Comparison of ENCODE assay signal across 9 cellular contexts in the genomic region with DNA sequence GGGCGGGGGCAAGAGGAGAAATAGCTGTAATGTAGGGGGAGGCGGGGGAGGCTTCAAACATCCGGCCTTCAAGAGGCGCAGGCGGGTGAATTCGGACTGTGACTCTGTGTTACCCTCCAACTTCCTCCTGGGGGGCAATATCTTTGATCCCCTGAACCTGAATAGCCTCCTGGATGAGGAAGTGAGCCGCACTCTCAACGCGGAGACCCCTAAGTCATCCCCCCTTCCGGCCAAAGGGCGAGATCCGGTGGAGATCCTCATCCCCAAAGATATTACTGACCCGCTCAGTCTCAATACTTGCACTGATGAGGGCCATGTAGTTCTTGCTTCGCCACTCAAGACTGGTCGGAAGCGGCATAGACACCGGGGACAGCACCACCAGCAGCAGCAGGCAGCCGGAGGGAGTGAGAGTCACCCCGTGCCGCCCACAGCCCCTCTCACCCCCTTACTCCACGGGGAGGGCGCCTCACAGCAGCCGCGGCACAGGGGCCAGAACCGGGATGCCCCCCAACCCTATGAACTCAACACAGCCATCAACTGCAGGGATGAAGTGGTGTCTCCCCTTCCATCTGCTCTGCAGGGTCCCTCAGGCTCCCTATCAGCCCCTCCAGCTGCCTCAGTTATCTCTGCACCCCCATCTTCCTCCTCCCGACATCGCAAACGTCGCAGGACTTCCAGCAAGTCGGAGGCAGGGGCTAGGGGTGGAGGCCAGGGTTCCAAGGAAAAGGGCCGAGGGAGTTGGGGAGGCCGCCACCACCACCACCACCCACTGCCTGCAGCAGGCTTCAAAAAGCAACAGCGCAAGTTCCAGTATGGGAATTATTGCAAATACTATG. TPM values are rescaled to one million over a fixed set of nuclear protein-coding genes. Genes with fewer than 3 reads are reported as not detected.
DNase-seq lines count a peak whose midpoint lies in the region; ATAC-seq and TF ChIP-seq lines count a peak whose summit lies in the region.
"Had no signal": no experiment of that assay in that cellular context is flagged by ENCODE, and none has a peak within 500 bp of the region (broad histone marks: within the 10 kb centered on the region; RNA-seq: fewer than 3 reads in every experiment).

No MANE protein-coding gene starts in this region.

- peak overlapping the region; percentile 76 for H3K9ac ChIP-seq in IMR-90 (ENCODE audit: low read depth, low read length)
- H3K9ac ChIP-seq in trophoblast cell (ENCODE audit: low read length), result peak overlapping the region; percentile 78

- H3K14ac ChIP-seq in IMR-90 (replicated peaks; ENCODE audit: low read depth, low read length) (peak overlapping the region; percentile 71), trophoblast cell (ENCODE audit: low read length) (no peak overlapping the region)

- intact Hi-C loops in CD14-positive monocyte (cut with micrococcal nuclease) (loop anchor here in 1 of 2 donors (10.0 kb wide), 1 partner anchor 244 kb away; the partner anchor contains the start of gene GNB2), IMR-90 (cut with micrococcal nuclease) (no loop called here)
- intact Hi-C loops in activated T-helper 1 cell treated with anti-CD3 and anti-CD28 coated beads, Interleukin-12 subunit alpha, Interleukin-12 subunit beta, Interleukin-2, Interleukin-4 antibody, amounts not matched to agents 30 ng/mL and 10 ng/mL and 1 ng/mL, durations not matched to agents 14 hours and 24 hours and 36 hours (cut with micrococcal nuclease), result no loop called here

- in situ Hi-C loops in IMR-90 (cut with MboI; ENCODE audit: low sequenced_read_pairs), result loop anchor here (25.0 kb wide), 1 partner anchor 682 kb away; no protein-coding TSS in a partner anchor

- peak overlapping the region; percentile 80 to 85 for H3K4me3 Mint-ChIP-seq in CD14-positive monocyte
- peak overlapping the region; percentile 92 for H3K4me3 Mint-ChIP-seq in activated T-helper 1 cell treated with anti-CD3 and anti-CD28 coated beads, Interleukin-12 subunit alpha, Interleukin-12 subunit beta, Interleukin-2, Interleukin-4 antibody, amounts not matched to agents 30 ng/mL and 10 ng/mL and 1 ng/mL, durations not matched to agents 14 hours and 24 hours and 36 hours

- H4K12ac ChIP-seq in trophoblast cell (ENCODE audit: low read depth, low read length), result peak overlapping the region; percentile 17

- TF ChIP-seq CTCF in CD14-positive monocyte (IDR thresholded peaks at IDR 0.05) (no peak), IMR-90 (conservative IDR thresholded peaks at IDR 0.05; ENCODE audit: low read depth, low read length) (no peak), fibroblast of villous mesenchyme (IDR thresholded peaks at IDR 0.05; ENCODE audit: insufficient read depth, low read depth, low read length) (no peak)

- peaks cover 13% of the 10 kb centered on the region for H4K20me1 ChIP-seq in IMR-90 (ENCODE audit: insufficient read depth, low read length)

- H3K79me1 ChIP-seq in IMR-90 (ENCODE audit: low read depth in 1 of 2, low read length in 2 of 2) (peaks cover 15 to 54% of the 10 kb centered on the region in 2 experiments), trophoblast cell (ENCODE audit: low read length) (peaks cover 21% of the 10 kb centered on the region)

- peak overlapping the region; percentile 14; the same call in 1 of the 2 replicates for H4K5ac ChIP-seq in IMR-90 (ENCODE audit: low read depth, low read length)

- H3K4ac ChIP-seq in IMR-90 (ENCODE audit: low read depth, low read length) (peak overlapping the region; percentile 85), trophoblast cell (ENCODE audit: low read depth, low read length) (peak overlapping the region; percentile 25)

- TF ChIP-seq RAD21 in IMR-90 (IDR thresholded peaks at IDR 0.05; ENCODE audit: low read length), result no peak

- H2AK5ac ChIP-seq in IMR-90 (ENCODE audit: low read depth, low read length) (peak overlapping the region; percentile 67; the same call in 1 of the 2 replicates), trophoblast cell (ENCODE audit: low read length) (no peak overlapping the region)

- peak overlapping the region; percentile 99 for H2AK9ac ChIP-seq in IMR-90 (replicated peaks; ENCODE audit: low read depth, low read length, poor library complexity)

- H3K79me2 ChIP-seq in trophoblast cell (ENCODE audit: control insufficient read depth, insufficient read depth, low read length, poor library complexity), result peaks cover 15% of the 10 kb centered on the region

- H3K9me1 ChIP-seq in IMR-90 (ENCODE audit: insufficient read depth, low read length), result peaks cover 13% of the 10 kb centered on the region

- TSS peak; percentile 29 for BruUV-seq in IMR-90 (replicated peaks; lab: Mats Ljungman, UMichigan)

- no peak; the same call in 1 of the 2 replicates for TF ChIP-seq POLR2A in IMR-90 (IDR thresholded peaks at IDR 0.05; ENCODE audit: low read depth, low read length)

- no peaks in the 10 kb centered on the region for H3K27me3 ChIP-seq in IMR-90 (ENCODE audit: control insufficient read depth, insufficient read depth, low read length)
- no peaks in the 10 kb centered on the region for H3K27me3 ChIP-seq in trophoblast cell (ENCODE audit: insufficient read depth, low read length)

- peak overlapping the region; percentile 69 for H3K23ac ChIP-seq in IMR-90 (ENCODE audit: low read depth, low read length)
- no peak overlapping the region for H3K23ac ChIP-seq in trophoblast cell (ENCODE audit: low read length)

- H2BK120ac ChIP-seq in IMR-90 (ENCODE audit: low read depth, low read length), result no peak overlapping the region
- H2BK120ac ChIP-seq in trophoblast cell (ENCODE audit: insufficient read depth, low read length, poor library complexity), result no peak overlapping the region

- no peak for ATAC-seq in IMR-90 (ENCODE audit: low read depth)
- ATAC-seq in HG02623 (IDR thresholded peaks at IDR 0.05; ENCODE audit: unreplicated experiment), result no peak
- no peak for ATAC-seq in GM19328 (IDR thresholded peaks at IDR 0.05; ENCODE audit: unreplicated experiment)

- WGBS in IMR-90 (ENCODE audit: extremely low coverage in 2 of 2, insufficient read length in 1 of 2), 2 experiments, result 18% methylated on average over 10 of the region's 33 CpGs; no CpG with 5 or more reads in 1 of the 2 experiments
- WGBS in trophoblast cell (ENCODE audit: extremely low coverage, insufficient coverage, insufficient read length), result no CpG with 5 or more reads among the region's 33 CpGs

- H3K4me3 ChIP-seq in IMR-90 (ENCODE audit: insufficient read depth, low read depth, low read length) (peak overlapping the region; percentile 63), fibroblast of villous mesenchyme (ENCODE audit: low read depth, low read length) (peak overlapping the region; percentile 90), trophoblast cell (ENCODE audit: low read depth, low read length) (peak overlapping the region; percentile 87)

- H3K36me3 ChIP-seq in IMR-90 (ENCODE audit: control insufficient read depth, insufficient read depth, low read length), result peaks cover 28% of the 10 kb centered on the region
- peaks cover 33 to 34% of the 10 kb centered on the region in 2 experiments for H3K36me3 ChIP-seq in trophoblast cell (ENCODE audit: control insufficient read depth in 1 of 2, insufficient read depth in 2 of 2, low read length in 2 of 2)

- H3K9me3 ChIP-seq in IMR-90 (ENCODE audit: control insufficient read depth, insufficient read depth, low read length) (no peaks in the 10 kb centered on the region), trophoblast cell (ENCODE audit: insufficient read depth, low read depth, low read length) (peaks cover 2% of the 10 kb centered on the region)

- H3K36me3 Mint-ChIP-seq in CD14-positive monocyte, result peaks cover 27 to 40% of the 10 kb centered on the region in 2 donors
- H3K36me3 Mint-ChIP-seq in activated T-helper 1 cell treated with anti-CD3 and anti-CD28 coated beads, Interleukin-12 subunit alpha, Interleukin-12 subunit beta, Interleukin-2, Interleukin-4 antibody, amounts not matched to agents 30 ng/mL and 10 ng/mL and 1 ng/mL, durations not matched to agents 14 hours and 24 hours and 36 hours (ENCODE audit: low read depth), result peaks cover 27% of the 10 kb centered on the region

- peak overlapping the region; percentile 78 for H3K56ac ChIP-seq in IMR-90 (ENCODE audit: extremely low read depth, insufficient read depth, low read length)

- no peak overlapping the region for H2BK12ac ChIP-seq in trophoblast cell (ENCODE audit: low read length)

- peaks cover 1 to 6% (median 1%) of the 10 kb centered on the region in 3 donors for H3K27me3 Mint-ChIP-seq in CD14-positive monocyte (ENCODE audit: low read depth in 3 of 3)
- peaks cover 8% of the 10 kb centered on the region for H3K27me3 Mint-ChIP-seq in activated T-helper 1 cell treated with anti-CD3 and anti-CD28 coated beads, Interleukin-12 subunit alpha, Interleukin-12 subunit beta, Interleukin-2, Interleukin-4 antibody, amounts not matched to agents 30 ng/mL and 10 ng/mL and 1 ng/mL, durations not matched to agents 14 hours and 24 hours and 36 hours (ENCODE audit: insufficient read depth)

- peak overlapping the region; percentile 55 for H4K91ac ChIP-seq in IMR-90 (ENCODE audit: insufficient read depth, low read depth, low read length)
- H4K91ac ChIP-seq in trophoblast cell (ENCODE audit: low read depth, low read length), result peak overlapping the region; percentile 99

- 0 out of 3 replicates have a peak overlapping the region, but pooled peaks have one; percentile 54 for H2BK15ac ChIP-seq in IMR-90 (ENCODE audit: low read depth, low read length)

- POLR2A ChIA-PET in IMR-90 (lab: Charles Lee; ENCODE audit: unreplicated experiment), result no interaction called here

- H3K9me3 Mint-ChIP-seq in CD14-positive monocyte, result peaks cover 0 to 2% (median 0%) of the 10 kb centered on the region in 7 donors
- peaks cover 5% of the 10 kb centered on the region for H3K9me3 Mint-ChIP-seq in activated T-helper 1 cell treated with anti-CD3 and anti-CD28 coated beads, Interleukin-12 subunit alpha, Interleukin-12 subunit beta, Interleukin-2, Interleukin-4 antibody, amounts not matched to agents 30 ng/mL and 10 ng/mL and 1 ng/mL, durations not matched to agents 14 hours and 24 hours and 36 hours

- peak overlapping the region; percentile 96 for H2BK5ac ChIP-seq in IMR-90 (ENCODE audit: low read depth, low read length, poor library complexity, severe bottlenecking)
- peak overlapping the region; percentile 22 for H2BK5ac ChIP-seq in trophoblast cell (ENCODE audit: low read depth, low read length, poor library complexity)

- H4K8ac ChIP-seq in IMR-90 (ENCODE audit: low read depth in 2 of 2, low read length in 2 of 2) (peak overlapping the region; percentile 18 to 80; a peak in 3 of 4 replicates), trophoblast cell (ENCODE audit: low read depth, low read length) (peak overlapping the region; percentile 98)

- H3K18ac ChIP-seq in IMR-90 (ENCODE audit: low read depth, low read length), result peak overlapping the region; percentile 3; the same call in 1 of the 2 replicates
- no peak overlapping the region for H3K18ac ChIP-seq in trophoblast cell (ENCODE audit: low read length)

- no peak overlapping the region for H2BK20ac ChIP-seq in IMR-90 (ENCODE audit: low read depth, low read length)

- H3K4me2 ChIP-seq in IMR-90 (ENCODE audit: low read depth, low read length) (peak overlapping the region; percentile 77), trophoblast cell (ENCODE audit: low read length) (peak overlapping the region; percentile 81)

- H3K4me1 ChIP-seq in IMR-90 (ENCODE audit: control insufficient read depth, insufficient read depth, low read length) (peaks cover 8% of the 10 kb centered on the region; the same call in 1 of the 2 replicates), trophoblast cell (ENCODE audit: control insufficient read depth in 1 of 2, insufficient read depth in 2 of 2, low read length in 2 of 2) (peaks cover 19 to 24% of the 10 kb centered on the region in 2 experiments)

- CTCF ChIA-PET in IMR-90 (lab: Yijun Ruan, JAX), result no interaction called here

- DNase-seq in CD14-positive monocyte (ENCODE audit: low spot score), result no peak
- peak; percentile 27 for DNase-seq in IMR-90
- DNase-seq in activated T-helper 1 cell treated with anti-CD3 and anti-CD28 coated beads, Interleukin-12 subunit alpha, Interleukin-12 subunit beta, Interleukin-2, Interleukin-4 antibody, amounts not matched to agents 30 ng/mL and 10 ng/mL and 1 ng/mL, durations not matched to agents 14 hours and 24 hours and 36 hours (ENCODE audit: low spot score), result no peak
- DNase-seq in fibroblast of villous mesenchyme (ENCODE audit: low read depth), result peak; percentile 28
- no peak for DNase-seq in trophoblast cell
- DNase-seq in RPMI8226, result no peak

- peak overlapping the region; percentile 85 for H2AFZ ChIP-seq in IMR-90 (replicated peaks; ENCODE audit: low read length, poor library complexity)
- H2AFZ ChIP-seq in trophoblast cell (ENCODE audit: insufficient read depth, low read length, poor library complexity), result no peak overlapping the region

- H3K27ac ChIP-seq in IMR-90 (ENCODE audit: insufficient read depth, low read length) (peak overlapping the region; percentile 97), trophoblast cell (ENCODE audit: low read depth, low read length) (peak overlapping the region; percentile 99)

- H3K4me1 Mint-ChIP-seq in CD14-positive monocyte, result peaks cover 43% of the 10 kb centered on the region
- H3K4me1 Mint-ChIP-seq in activated T-helper 1 cell treated with anti-CD3 and anti-CD28 coated beads, Interleukin-12 subunit alpha, Interleukin-12 subunit beta, Interleukin-2, Interleukin-4 antibody, amounts not matched to agents 30 ng/mL and 10 ng/mL and 1 ng/mL, durations not matched to agents 14 hours and 24 hours and 36 hours (ENCODE audit: low read depth), result peaks cover 54% of the 10 kb centered on the region

- dilution Hi-C loops in IMR-90 (cut with HindIII; ENCODE audit: low sequenced_read_pairs, unreplicated experiment), result no loop called here

- H3K27ac Mint-ChIP-seq in CD14-positive monocyte, result peak overlapping the region in 6 of 7 donors; percentile 54 to 92 (median 83)
- peak overlapping the region; percentile 93 for H3K27ac Mint-ChIP-seq in activated T-helper 1 cell treated with anti-CD3 and anti-CD28 coated beads, Interleukin-12 subunit alpha, Interleukin-12 subunit beta, Interleukin-2, Interleukin-4 antibody, amounts not matched to agents 30 ng/mL and 10 ng/mL and 1 ng/mL, durations not matched to agents 14 hours and 24 hours and 36 hours

RNA-seq across cellular contexts. Expression of gene MEPCE, which starts 1.0 kb away (rescaled TPM):
- 1 to 10 TPM; 2.9 to 3.3 TPM for polyA plus RNA-seq in CD14-positive monocyte
- total RNA-seq in IMR-90 (2012; rRNA removed), result 20.3 and 22.9 TPM in 2 replicates
- polyA plus RNA-seq in IMR-90 (2012; rRNA removed), result 17.6 and 18.2 TPM in 2 replicates
- 13.7 and 14.6 TPM in 2 replicates for polyA plus RNA-seq in IMR-90 (2012; cell fraction: cytosol; rRNA removed)
- 23.5 and 26.5 TPM in 2 replicates for polyA plus RNA-seq in IMR-90 (2012; cell fraction: nucleus; rRNA removed; ENCODE audit: low replicate concordance)
- 57.6 and 58.8 TPM in 2 replicates for total RNA-seq in activated T-helper 1 cell treated with anti-CD3 and anti-CD28 coated beads, Interleukin-12 subunit alpha, Interleukin-12 subunit beta, Interleukin-2, Interleukin-4 antibody, amounts not matched to agents 30 ng/mL and 10 ng/mL and 1 ng/mL, durations not matched to agents 14 hours and 24 hours and 36 hours
- total RNA-seq in fibroblast of villous mesenchyme, result 23.2 and 29.4 TPM in 2 replicates
- polyA plus RNA-seq in trophoblast cell (2013), result 21.4 and 21.7 TPM in 2 replicates

RNA-seq across cellular contexts. Expression of gene ZCWPW1, which starts 2.2 kb away (rescaled TPM):
- polyA plus RNA-seq in CD14-positive monocyte (1 to 10 TPM in 1 of 2 donors, under 1 TPM in 1; 0.60 to 1.2 TPM), IMR-90 (2012; rRNA removed) (0.76 and 1.3 TPM in 2 replicates)
- total RNA-seq in IMR-90 (2012; rRNA removed) (0.56 and 0.72 TPM in 2 replicates), fibroblast of villous mesenchyme (0.43 and 0.64 TPM in 2 replicates)
- polyA plus RNA-seq in IMR-90 (2012; cell fraction: cytosol; rRNA removed), result 0.37 and 0.51 TPM in 2 replicates
- 1.3 and 2.5 TPM in 2 replicates for polyA plus RNA-seq in IMR-90 (2012; cell fraction: nucleus; rRNA removed; ENCODE audit: low replicate concordance)
- 2.0 and 2.4 TPM in 2 replicates for total RNA-seq in activated T-helper 1 cell treated with anti-CD3 and anti-CD28 coated beads, Interleukin-12 subunit alpha, Interleukin-12 subunit beta, Interleukin-2, Interleukin-4 antibody, amounts not matched to agents 30 ng/mL and 10 ng/mL and 1 ng/mL, durations not matched to agents 14 hours and 24 hours and 36 hours
- 1.6 and 2.0 TPM in 2 replicates for polyA plus RNA-seq in trophoblast cell (2013)

RNA-seq across cellular contexts. Expression of gene PPP1R35, which starts 5.6 kb away (rescaled TPM):
- polyA plus RNA-seq in CD14-positive monocyte (10 to 100 TPM in 1 of 2 donors, 1 to 10 TPM in 1; 8.1 to 14.6 TPM), IMR-90 (2012; rRNA removed) (25.5 and 36.7 TPM in 2 replicates)
- total RNA-seq in IMR-90 (2012; rRNA removed) (5.6 and 7.8 TPM in 2 replicates), fibroblast of villous mesenchyme (14.8 and 15.1 TPM in 2 replicates)
- 19.4 and 32.1 TPM in 2 replicates for polyA plus RNA-seq in IMR-90 (2012; cell fraction: cytosol; rRNA removed)
- polyA plus RNA-seq in IMR-90 (2012; cell fraction: nucleus; rRNA removed; ENCODE audit: low replicate concordance), result 103 and 138 TPM in 2 replicates
- total RNA-seq in activated T-helper 1 cell treated with anti-CD3 and anti-CD28 coated beads, Interleukin-12 subunit alpha, Interleukin-12 subunit beta, Interleukin-2, Interleukin-4 antibody, amounts not matched to agents 30 ng/mL and 10 ng/mL and 1 ng/mL, durations not matched to agents 14 hours and 24 hours and 36 hours, result 57.6 and 58.6 TPM in 2 replicates
- 42.2 and 45.3 TPM in 2 replicates for polyA plus RNA-seq in trophoblast cell (2013)

RNA-seq across cellular contexts. Expression of gene SPACDR, which starts 33.4 kb away (rescaled TPM):
- polyA plus RNA-seq in CD14-positive monocyte, result under 1 TPM in 1 of 2 donors, not detected in 1; 0.40 TPM
- 0.54 and 1.1 TPM in 2 replicates for total RNA-seq in IMR-90 (2012; rRNA removed)
- polyA plus RNA-seq in IMR-90 (2012; rRNA removed), result 1.3 and 2.1 TPM in 2 replicates
- 2.3 and 3.1 TPM in 2 replicates for polyA plus RNA-seq in IMR-90 (2012; cell fraction: cytosol; rRNA removed)
- polyA plus RNA-seq in IMR-90 (2012; cell fraction: nucleus; rRNA removed; ENCODE audit: low replicate concordance), result 8.7 and 10.3 TPM in 2 replicates
- total RNA-seq in activated T-helper 1 cell treated with anti-CD3 and anti-CD28 coated beads, Interleukin-12 subunit alpha, Interleukin-12 subunit beta, Interleukin-2, Interleukin-4 antibody, amounts not matched to agents 30 ng/mL and 10 ng/mL and 1 ng/mL, durations not matched to agents 14 hours and 24 hours and 36 hours, result 2.8 and 2.9 TPM in 2 replicates
- not detected in 2 replicates for total RNA-seq in fibroblast of villous mesenchyme
- polyA plus RNA-seq in trophoblast cell (2013), result 1.1 TPM in 2 replicates
- total RNA-seq: renal cortical epithelial cell had no signal

RNA-seq across cellular contexts. Expression of gene TSC22D4, which starts 48.3 kb away (rescaled TPM):
- polyA plus RNA-seq in CD14-positive monocyte, result 10 to 100 TPM; 23.8 to 26.3 TPM
- total RNA-seq in IMR-90 (2012; rRNA removed), result 9.3 and 10.0 TPM in 2 replicates
- polyA plus RNA-seq in IMR-90 (2012; rRNA removed), result 29.9 and 32.4 TPM in 2 replicates
- polyA plus RNA-seq in IMR-90 (2012; cell fraction: cytosol; rRNA removed), result 30.1 and 48.3 TPM in 2 replicates
- polyA plus RNA-seq in IMR-90 (2012; cell fraction: nucleus; rRNA removed; ENCODE audit: low replicate concordance), result 39.6 and 90.8 TPM in 2 replicates
- 126 and 134 TPM in 2 replicates for total RNA-seq in activated T-helper 1 cell treated with anti-CD3 and anti-CD28 coated beads, Interleukin-12 subunit alpha, Interleukin-12 subunit beta, Interleukin-2, Interleukin-4 antibody, amounts not matched to agents 30 ng/mL and 10 ng/mL and 1 ng/mL, durations not matched to agents 14 hours and 24 hours and 36 hours
- total RNA-seq in fibroblast of villous mesenchyme, result 26.4 and 30.2 TPM in 2 replicates
- polyA plus RNA-seq in trophoblast cell (2013), result 24.3 and 24.6 TPM in 2 replicates

Comparison
In these comparisons a context has a peak if more than half of its experiments do, and no peak if none do; other contexts are left out.
1. DNase-seq: peak in IMR-90 (single experiment) and fibroblast of villous mesenchyme (single experiment); none in CD14-positive monocyte (single experiment), activated T-helper 1 cell treated with anti-CD3 and anti-CD28 coated beads, Interleukin-12 subunit alpha, Interleukin-12 subunit beta, Interleukin-2, Interleukin-4 antibody, amounts not matched to agents 30 ng/mL and 10 ng/mL and 1 ng/mL, durations not matched to agents 14 hours and 24 hours and 36 hours (single experiment), trophoblast cell (0 of 2) and RPMI8226 (single experiment).
2. Peak in every context shown above with its lines, with median percentiles within 50 percentile points of each other: H3K4me3 ChIP-seq.